ENCODE assay signal across 19 cellular contexts in genomic region chr7:42929449-42929848, GRCh38. TPM values are rescaled to one million over a fixed set of nuclear protein-coding genes. Genes with fewer than 3 reads are reported as not detected.
A peak's percentile ranks its signal among the peaks of the same experiment; 100 is the strongest.
DNase-seq lines count a peak whose midpoint lies in the region; ATAC-seq, FAIRE-seq and TF ChIP-seq lines count a peak whose summit lies in the region.
"Had no signal": no experiment of that assay in that cellular context is flagged by ENCODE, and none has a peak within 500 bp of the region (broad histone marks: within the 10 kb centered on the region; RNA-seq: fewer than 3 reads in every experiment).

No MANE protein-coding gene starts in this region.

- CTCF ChIA-PET in GM12878 (lab: Yijun Ruan, JAX) = interaction anchor here (0.5 to 3.6 kb wide), 13 partner anchors 8 to 910 kb away, joined by 3 to 13 read pairs (median 3); partner anchors contain the start of gene C7orf25

- H3K9me3 Mint-ChIP-seq in T-helper 1 cell treated with Interleukin-12 subunit alpha and Interleukin-12 subunit beta and Interleukin-4 antibody, amounts not matched to agents 30 μg/mL and 1 μg/mL, for 36 hours = no peaks in the 10 kb centered on the region
- no peaks in the 10 kb centered on the region for H3K9me3 Mint-ChIP-seq in nephron progenitor cell
- H3K9me3 Mint-ChIP-seq: effector memory CD8-positive, alpha-beta T cell had no signal

- TF ChIP-seq EP300 in GM12878 (IDR thresholded peaks at IDR 0.05; ENCODE audit: borderline replicate concordance in 1 of 2, control insufficient read depth in 1 of 2, low read depth in 2 of 2, low read length in 2 of 2) = no peak

- no peaks in the 10 kb centered on the region for H3K27me3 Mint-ChIP-seq in T-helper 1 cell treated with Interleukin-12 subunit alpha and Interleukin-12 subunit beta and Interleukin-4 antibody, amounts not matched to agents 30 μg/mL and 1 μg/mL, for 36 hours (ENCODE audit: low read depth)
- peaks cover 4% of the 10 kb centered on the region for H3K27me3 Mint-ChIP-seq in nephron progenitor cell (ENCODE audit: low read depth, poor library complexity)
- H3K27me3 Mint-ChIP-seq: effector memory CD8-positive, alpha-beta T cell had no signal

- H3K4me1 ChIP-seq in KMS-11 (ENCODE audit: low read depth, poor library complexity, severe bottlenecking) (peaks cover 72% of the 10 kb centered on the region), GM12878 (ENCODE audit: control insufficient read depth, insufficient read depth, low read length) (peaks cover 6% of the 10 kb centered on the region; the same call in 1 of the 2 replicates)

- TF ChIP-seq CTCF in KMS-11 (conservative IDR thresholded peaks at IDR 0.05; ENCODE audit: low read depth, low read length) = no peak
- TF ChIP-seq CTCF in GM12878 (IDR thresholded peaks at IDR 0.05 in 2 of 3, conservative IDR thresholded peaks at IDR 0.05 in 1 of 3; ENCODE audit: control insufficient read depth in 2 of 3, extremely low read depth in 1 of 3, insufficient read depth in 1 of 3, low read depth in 3 of 3, low read length in 3 of 3) = no peak
- TF ChIP-seq CTCF in nephron progenitor cell (IDR thresholded peaks at IDR 0.05) = no peak

- DNase-seq in T-helper 1 cell (no peak), GM12878 (ENCODE audit: low read depth, low spot score) (no peak), nephron progenitor cell (no peak), EL (no peak), NCI-H2107 treated with DMSO at 0.1 percent for 48 hours (lab: John Stamatoyannopoulos, UW; ENCODE audit: unreplicated experiment) (no peak)
- DNase-seq: 8988T; activated CD4-positive, alpha-beta T cell treated with anti-CD3 and anti-CD28 coated beads, Interleukin-2, amount 50 U/mL, for 48 hours; DMS79 treated with DMSO at 0.1 percent for 48 hours; effector memory CD8-positive, alpha-beta T cell; glutamatergic neuron; NCI-H1092; stimulated activated CD4-positive, alpha-beta T cell treated with anti-CD3 and anti-CD28 coated beads, Interleukin-1b, Interleukin-23, amount 100 ng/mL, for 48 hours had no signal

- 49% methylated on average over 3 of the region's 3 CpGs for WGBS in GM12878 (ENCODE audit: insufficient coverage, insufficient replicate concordance, low lambda C conversion rate, missing lambda C conversion rate)

- H3K4me3 Mint-ChIP-seq in T-helper 1 cell treated with Interleukin-12 subunit alpha and Interleukin-12 subunit beta and Interleukin-4 antibody, amounts not matched to agents 30 μg/mL and 1 μg/mL, for 36 hours = peak overlapping the region; percentile 49
- H3K4me3 Mint-ChIP-seq in nephron progenitor cell = peak overlapping the region; percentile 16

- TF ChIP-seq POLR2A in GM12878 (IDR thresholded peaks at IDR 0.05; ENCODE audit: low read depth, low read length) = no peak

- SMC1A ChIA-PET in GM12878 (lab: Charles Lee; ENCODE audit: uncharacterized antibody, unreplicated experiment) = interaction anchor here (0.8 to 5.3 kb wide), 13 partner anchors 9 to 905 kb away, joined by 3 to 33 read pairs (median 7); partner anchors contain the start of gene C7orf25

- H3K9ac ChIP-seq in KMS-11 (no peak overlapping the region), GM12878 (ENCODE audit: control insufficient read depth, insufficient read depth, low read length) (peak overlapping the region; percentile 11; the same call in 1 of the 2 replicates)

- RAD21 ChIA-PET in GM12878 (lab: Charles Lee; ENCODE audit: unreplicated experiment) = interaction anchor here (0.6 to 4.7 kb wide), 4 partner anchors 10 to 17 kb away, joined by 3 to 20 read pairs (median 4); no protein-coding TSS in a partner anchor

- ATAC-seq in GM12878 (no peak), GM21526 (IDR thresholded peaks at IDR 0.05; ENCODE audit: low FRiP score, unreplicated experiment) (no peak)
- ATAC-seq: effector memory CD8-positive, alpha-beta T cell had no signal

- POLR2A ChIA-PET in GM12878 (lab: Charles Lee) = interaction anchor here (1.5 to 1.9 kb wide), 2 partner anchors 12 to 17 kb away, joined by 3 to 6 read pairs; partner anchors contain the start of gene C7orf25

- H3K27me3 ChIP-seq in KMS-11 (ENCODE audit: insufficient read depth, low read depth) (no peaks in the 10 kb centered on the region), GM12878 (replicated peaks in 1 of 2; ENCODE audit: control insufficient read depth in 2 of 2, insufficient read depth in 2 of 2, low read length in 1 of 2) (no peaks in the 10 kb centered on the region)
- H3K27me3 ChIP-seq: ascending aorta, SJSA1 had no signal

- in situ Hi-C loops in GM12878 (cut with MboI) = no loop called here

- H2AFZ ChIP-seq in KMS-11 (ENCODE audit: low read depth) (no peak overlapping the region), GM12878 (ENCODE audit: control insufficient read depth, low read depth, low read length) (no peak overlapping the region)

- H3K79me2 ChIP-seq in KMS-11 (ENCODE audit: insufficient read depth, low read depth) (peaks cover 95% of the 10 kb centered on the region), GM12878 (ENCODE audit: control insufficient read depth, insufficient read depth, low read length) (peaks cover 95% of the 10 kb centered on the region)

- peak overlapping the region; percentile 10 for H3K27ac Mint-ChIP-seq in T-helper 1 cell treated with Interleukin-12 subunit alpha and Interleukin-12 subunit beta and Interleukin-4 antibody, amounts not matched to agents 30 μg/mL and 1 μg/mL, for 36 hours
- peak overlapping the region; percentile 17 for H3K27ac Mint-ChIP-seq in nephron progenitor cell

- BruUV-seq in GM12878 (replicated peaks; lab: Mats Ljungman, UMichigan) = no TSS peak

- TF ChIP-seq RAD21 in GM12878 (IDR thresholded peaks at IDR 0.05; ENCODE audit: insufficient read depth, low read depth, low read length) = no peak

- H4K20me1 ChIP-seq in KMS-11 (ENCODE audit: insufficient read depth) (peaks cover 27% of the 10 kb centered on the region), GM12878 (ENCODE audit: control insufficient read depth, insufficient read depth) (peaks cover 5% of the 10 kb centered on the region)

- no peaks in the 10 kb centered on the region for H3K9me3 ChIP-seq in GM12878 (replicated peaks; ENCODE audit: control insufficient read depth, insufficient read depth, low read length)
- H3K9me3 ChIP-seq: ascending aorta, SJSA1 had no signal

- FAIRE-seq in GM12878 (lab: Jason Lieb, UNC) = no peak
- FAIRE-seq: GM18507 had no signal

- H3K4me2 ChIP-seq in KMS-11 (peak overlapping the region; percentile 65), GM12878 (ENCODE audit: control insufficient read depth, insufficient read depth) (peak overlapping the region; percentile 82)

- peaks cover 28% of the 10 kb centered on the region for H3K36me3 Mint-ChIP-seq in T-helper 1 cell treated with Interleukin-12 subunit alpha and Interleukin-12 subunit beta and Interleukin-4 antibody, amounts not matched to agents 30 μg/mL and 1 μg/mL, for 36 hours (ENCODE audit: low read depth)
- peaks cover 12% of the 10 kb centered on the region for H3K36me3 Mint-ChIP-seq in nephron progenitor cell (ENCODE audit: low read depth)

- intact Hi-C loops in GM12878 (cut with micrococcal nuclease; ENCODE audit: unreplicated experiment) = no loop called here

- H3K36me3 ChIP-seq in KMS-11 (ENCODE audit: insufficient read depth) (peaks cover 6% of the 10 kb centered on the region; the same call in 1 of the 2 replicates), GM12878 (ENCODE audit: control insufficient read depth in 2 of 2, insufficient read depth in 2 of 2, low read length in 1 of 2) (peaks cover 0 to 14% of the 10 kb centered on the region in 2 experiments; a peak in 2 of 4 replicates)

- peaks cover 46% of the 10 kb centered on the region for H3K4me1 Mint-ChIP-seq in T-helper 1 cell treated with Interleukin-12 subunit alpha and Interleukin-12 subunit beta and Interleukin-4 antibody, amounts not matched to agents 30 μg/mL and 1 μg/mL, for 36 hours (ENCODE audit: low read depth)
- peaks cover 48% of the 10 kb centered on the region for H3K4me1 Mint-ChIP-seq in nephron progenitor cell

- H3K4me3 ChIP-seq in KMS-11 (IDR thresholded peaks at IDR 0.05; ENCODE audit: insufficient read depth, low read depth, low read length) = no peak overlapping the region
- peak overlapping the region; percentile 94 for H3K4me3 ChIP-seq in GM12878
- H3K4me3 ChIP-seq: ascending aorta, lung, SJSA1 had no signal

- no peak overlapping the region for H3K27ac ChIP-seq in KMS-11
- no peak overlapping the region for H3K27ac ChIP-seq in GM12878 (ENCODE audit: control insufficient read depth, insufficient read depth)
- H3K27ac ChIP-seq: ascending aorta, SJSA1 had no signal

RNA-seq across cellular contexts. Expression of gene PSMA2, which starts 2.5 kb away (rescaled TPM):
- total RNA-seq in GM12878 (2013; cell fraction: nucleolus; rRNA removed) = 47.6 and 50.1 TPM in 2 replicates
- total RNA-seq in GM12878 (2014; rRNA removed) (129 and 142 TPM in 2 replicates), GM12878 (2014; rRNA removed; fragmentation: Illumina TruSeq; extraction: Trizol) (192 and 195 TPM in 2 replicates), GM12878 (2021) (196 and 211 TPM in 2 replicates)
- polyA plus RNA-seq in GM12878 (2011; ENCODE audit: low read depth) = 203 TPM
- polyA plus RNA-seq in GM12878 (2011; rRNA removed) (438 and 659 TPM in 2 replicates), GM12878 (2014; fragmentation: Illumina TruSeq; extraction: Trizol) (175 and 207 TPM in 2 replicates), GM12878 (2014; fragmentation: Nextera tagmentation; extraction: Ambion mirVana) (1,000 to 10,000 TPM; 1,068 to 1,223 TPM), GM12878 (2014; rRNA removed) (133 and 170 TPM in 2 replicates), GM12878 (2016; fragmentation: Nextera tagmentation; extraction: Ambion mirVana) (100 to 1,000 TPM; 779 to 813 TPM)
- 136 and 144 TPM in 2 replicates for polyA plus RNA-seq in GM12878 (2011; cell fraction: cytosol; rRNA removed)
- 115 TPM in 2 replicates for polyA plus RNA-seq in GM12878 (2011; cell fraction: nucleus; rRNA removed)
- 212 and 255 TPM in 2 replicates for polyA plus RNA-seq in GM12878 (2012)
- 42.9 and 69.9 TPM in 2 replicates for polyA minus RNA-seq in GM12878 (2011; rRNA and poly(A)+ RNA removed)
- 29.3 and 37.7 TPM in 2 replicates for polyA minus RNA-seq in GM12878 (2011; cell fraction: cytosol; rRNA and poly(A)+ RNA removed)
- polyA minus RNA-seq in GM12878 (2011; cell fraction: nucleus; rRNA and poly(A)+ RNA removed) = 15.7 and 23.2 TPM in 2 replicates

RNA-seq across cellular contexts. Expression of gene MRPL32, which starts 2.7 kb away (rescaled TPM):
- total RNA-seq in GM12878 (2013; cell fraction: nucleolus; rRNA removed) = 69.7 and 72.4 TPM in 2 replicates
- total RNA-seq in GM12878 (2014; rRNA removed) (72.0 and 86.3 TPM in 2 replicates), GM12878 (2014; rRNA removed; fragmentation: Illumina TruSeq; extraction: Trizol) (99.7 and 107 TPM in 2 replicates), GM12878 (2021) (65.3 and 66.0 TPM in 2 replicates)
- polyA plus RNA-seq in GM12878 (2011; ENCODE audit: low read depth) = 59.8 TPM
- polyA plus RNA-seq in GM12878 (2011; rRNA removed) (101 and 156 TPM in 2 replicates), GM12878 (2014; fragmentation: Illumina TruSeq; extraction: Trizol) (106 and 111 TPM in 2 replicates), GM12878 (2014; fragmentation: Nextera tagmentation; extraction: Ambion mirVana) (100 to 1,000 TPM; 274 to 339 TPM), GM12878 (2014; rRNA removed) (98.9 and 112 TPM in 2 replicates), GM12878 (2016; fragmentation: Nextera tagmentation; extraction: Ambion mirVana) (100 to 1,000 TPM; 134 to 138 TPM)
- 66.7 and 70.1 TPM in 2 replicates for polyA plus RNA-seq in GM12878 (2011; cell fraction: cytosol; rRNA removed)
- 71.1 and 90.3 TPM in 2 replicates for polyA plus RNA-seq in GM12878 (2011; cell fraction: nucleus; rRNA removed)
- 58.1 and 60.1 TPM in 2 replicates for polyA plus RNA-seq in GM12878 (2012)
- polyA minus RNA-seq in GM12878 (2011; rRNA and poly(A)+ RNA removed) = 23.3 and 25.7 TPM in 2 replicates
- polyA minus RNA-seq in GM12878 (2011; cell fraction: cytosol; rRNA and poly(A)+ RNA removed) = 9.1 and 17.3 TPM in 2 replicates
- polyA minus RNA-seq in GM12878 (2011; cell fraction: nucleus; rRNA and poly(A)+ RNA removed) = 14.1 and 14.6 TPM in 2 replicates

RNA-seq across cellular contexts. Expression of gene C7orf25, which starts 17.6 kb away (rescaled TPM):
- total RNA-seq in GM12878 (2013; cell fraction: nucleolus; rRNA removed) = 17.2 and 18.2 TPM in 2 replicates
- total RNA-seq in GM12878 (2014; rRNA removed) (1.4 and 3.5 TPM in 2 replicates), GM12878 (2014; rRNA removed; fragmentation: Illumina TruSeq; extraction: Trizol) (1.9 and 2.2 TPM in 2 replicates), GM12878 (2021) (3.2 and 3.6 TPM in 2 replicates)
- 0.49 TPM for polyA plus RNA-seq in GM12878 (2011; ENCODE audit: low read depth)
- polyA plus RNA-seq in GM12878 (2011; rRNA removed) (1.0 and 2.0 TPM in 2 replicates), GM12878 (2014; fragmentation: Illumina TruSeq; extraction: Trizol) (0.98 and 2.0 TPM in 2 replicates), GM12878 (2014; fragmentation: Nextera tagmentation; extraction: Ambion mirVana) (1 to 10 TPM in 1 of 2 experiments, under 1 TPM in 1; 0.68 to 1.3 TPM), GM12878 (2014; rRNA removed) (0.63 and 2.6 TPM in 2 replicates), GM12878 (2016; fragmentation: Nextera tagmentation; extraction: Ambion mirVana) (1 to 10 TPM; 2.0 to 2.7 TPM)
- 0.55 and 0.87 TPM in 2 replicates for polyA plus RNA-seq in GM12878 (2011; cell fraction: cytosol; rRNA removed)
- 2.5 and 3.0 TPM in 2 replicates for polyA plus RNA-seq in GM12878 (2011; cell fraction: nucleus; rRNA removed)
- 1.1 and 1.3 TPM in 2 replicates for polyA plus RNA-seq in GM12878 (2012)
- 1.2 and 2.1 TPM in 2 replicates for polyA minus RNA-seq in GM12878 (2011; rRNA and poly(A)+ RNA removed)
- 1.3 TPM in 1 of 2 replicates, not detected in the other for polyA minus RNA-seq in GM12878 (2011; cell fraction: cytosol; rRNA and poly(A)+ RNA removed)
- 5.7 and 9.2 TPM in 2 replicates for polyA minus RNA-seq in GM12878 (2011; cell fraction: nucleus; rRNA and poly(A)+ RNA removed)
